1 cellular context compared by ENCODE assay signal in genomic region chr2:127597046-127597983, GRCh38.
TF ChIP-seq lines count a peak whose summit lies in the region.

No MANE protein-coding gene starts in this region.

TF ChIP-seq in HEK293, 187 proteins besides CTCF, POLR2A, EP300 and RAD21 (continued from another document):
- peak; percentile 62; the same call in 1 of the 2 replicates for TF ChIP-seq ZNF518A (tag by site-specific recombination; conservative IDR thresholded peaks at IDR 0.05; ENCODE audit: low read depth)
- TF ChIP-seq ZNF37A (tag by site-specific recombination; IDR thresholded peaks at IDR 0.05): no peak
- 0 out of 2 replicates have a peak, but pooled peaks have one; percentile 17 for TF ChIP-seq REST (tag by site-specific recombination; IDR thresholded peaks at IDR 0.05)
- TF ChIP-seq ZBTB49 (tag by site-specific recombination; IDR thresholded peaks at IDR 0.05; ENCODE audit: low read depth): no peak
- no peak for TF ChIP-seq SETDB1 (IDR thresholded peaks at IDR 0.05; ENCODE audit: insufficient read length, low read length)
- no peak for TF ChIP-seq YY2 (tag by site-specific recombination; IDR thresholded peaks at IDR 0.05)
- 0 out of 2 replicates have a peak, but pooled peaks have one; percentile 19 for TF ChIP-seq ZBTB8A (tag by site-specific recombination; IDR thresholded peaks at IDR 0.05)
- TF ChIP-seq ZBTB44 (tag by site-specific recombination; IDR thresholded peaks at IDR 0.05): no peak
- TF ChIP-seq ZNF140 (tag by site-specific recombination; IDR thresholded peaks at IDR 0.05): 0 out of 2 replicates have a peak, but pooled peaks have one; percentile 13
- peak; percentile 45 for TF ChIP-seq ZNF555 (tag by site-specific recombination; conservative IDR thresholded peaks at IDR 0.05)
- TF ChIP-seq TRIM28 (IDR thresholded peaks at IDR 0.05; ENCODE audit: borderline replicate concordance, low read length): no peak
- TF ChIP-seq EGR2 (tag by site-specific recombination; IDR thresholded peaks at IDR 0.05; ENCODE audit: low read depth): no peak
- no peak for TF ChIP-seq ZNF596 (tag by site-specific recombination; IDR thresholded peaks at IDR 0.05)
- no peak for TF ChIP-seq ZNF112 (tag by site-specific recombination; IDR thresholded peaks at IDR 0.05)
- TF ChIP-seq KLF1 (tag by site-specific recombination; IDR thresholded peaks at IDR 0.05): no peak
- TF ChIP-seq HOXD13 (CRISPR knock-in tag; IDR thresholded peaks at IDR 0.05; ENCODE audit: borderline replicate concordance): no peak
- peak; percentile 71; the same call in 1 of the 2 replicates for TF ChIP-seq ZNF394 (tag by site-specific recombination; IDR thresholded peaks at IDR 0.05; ENCODE audit: borderline replicate concordance)
- no peak for TF ChIP-seq ZNF776 (tag by site-specific recombination; IDR thresholded peaks at IDR 0.05; ENCODE audit: borderline replicate concordance)
- TF ChIP-seq ZBTB10 (tag by site-specific recombination; IDR thresholded peaks at IDR 0.05): no peak
- peak; percentile 47 for TF ChIP-seq ZNF623 (tag by site-specific recombination; IDR thresholded peaks at IDR 0.05)
- no peak for TF ChIP-seq BCL6B (tag by site-specific recombination; IDR thresholded peaks at IDR 0.05)
- no peak for TF ChIP-seq ZNF24 (tag by site-specific recombination; IDR thresholded peaks at IDR 0.05)
- no peak for TF ChIP-seq ZNF837 (tag by site-specific recombination; IDR thresholded peaks at IDR 0.05)
- TF ChIP-seq ZNF747 (tag by site-specific recombination; IDR thresholded peaks at IDR 0.05): no peak
- no peak for TF ChIP-seq ZNF530 (tag by site-specific recombination; IDR thresholded peaks at IDR 0.05; ENCODE audit: low read depth)
- no peak for TF ChIP-seq ZNF211 (tag by site-specific recombination; IDR thresholded peaks at IDR 0.05; ENCODE audit: low read depth)
- no peak for TF ChIP-seq ZFP41 (tag by site-specific recombination; IDR thresholded peaks at IDR 0.05; ENCODE audit: borderline replicate concordance)
- no peak for TF ChIP-seq ZNF2 (tag by site-specific recombination; IDR thresholded peaks at IDR 0.05)
- no peak for TF ChIP-seq GLI4 (tag by site-specific recombination; IDR thresholded peaks at IDR 0.05)
- no peak for TF ChIP-seq PRDM6 (tag by site-specific recombination; IDR thresholded peaks at IDR 0.05)
